ENCODE assay signal across 12 cellular contexts in genomic region chr16:20878682-20879147, GRCh38. TPM values are rescaled to one million over a fixed set of nuclear protein-coding genes. Genes with fewer than 3 reads are reported as not detected.
DNase-seq lines count a peak whose midpoint lies in the region; ATAC-seq and TF ChIP-seq lines count a peak whose summit lies in the region.
"Had no signal": no experiment of that assay in that cellular context is flagged by ENCODE, and none has a peak within 500 bp of the region (broad histone marks: within the 10 kb centered on the region; RNA-seq: fewer than 3 reads in every experiment).

No MANE protein-coding gene starts in this region.

- peaks cover 92% of the 10 kb centered on the region for H3K79me2 ChIP-seq in mammary epithelial cell (ENCODE audit: insufficient read depth, low read length)

- H2AFZ ChIP-seq in mammary epithelial cell (ENCODE audit: low read depth, low read length) = peak overlapping the region; percentile 41

- 46% methylated on average over 5 of the region's 5 CpGs for WGBS in mammary epithelial cell (ENCODE audit: low coverage, missing lambda C conversion rate)
- 17 to 24% methylated on average over 5 of the region's 5 CpGs for WGBS in aorta, 2 donors

- H3K36me3 ChIP-seq in mammary epithelial cell (ENCODE audit: insufficient read depth, low read length) = no peaks in the 10 kb centered on the region
- H3K36me3 ChIP-seq in lower lobe of right lung = no peaks in the 10 kb centered on the region
- no peaks in the 10 kb centered on the region for H3K36me3 ChIP-seq in aorta (ENCODE audit: control insufficient read depth in 1 of 2, insufficient read depth in 2 of 2, low read length in 1 of 2)
- H3K36me3 ChIP-seq: BE2C, ovary had no signal

- CTCF ChIA-PET in mammary epithelial cell (lab: Charles Lee; ENCODE audit: low non-redundant PET) = no interaction called here

- intact Hi-C loops in mammary epithelial cell (cut with micrococcal nuclease) = loop anchor here (1.0 kb wide), 1 partner anchor 22 kb away; the partner anchor contains the start of genes DCUN1D3 and LYRM1
- intact Hi-C loops in lower lobe of right lung (cut with DNase I) = no loop called here
- intact Hi-C loops in aorta (cut with DNase I) = no loop called here

- in situ Hi-C loops in mammary epithelial cell (cut with MboI; ENCODE audit: low sequenced_read_pairs in 2 of 2) = no loop called here

- H4K20me1 ChIP-seq in mammary epithelial cell (ENCODE audit: insufficient read depth, low read length) = no peaks in the 10 kb centered on the region

- DNase-seq in stimulated activated CD4-positive, alpha-beta T cell treated with anti-CD3 and anti-CD28 coated beads, Interleukin-15, amount 100 ng/mL, for 24 hours = peak; percentile 14
- DNase-seq in stimulated activated CD4-positive, alpha-beta T cell treated with anti-CD3 and anti-CD28 coated beads, Interleukin-2, amount 100 ng/mL, for 24 hours = no peak
- no peak for DNase-seq in mammary epithelial cell
- no peak for DNase-seq in lower lobe of right lung
- DNase-seq in aorta = no peak
- no peak for DNase-seq in C1 segment of cervical spinal cord (lab: John Stamatoyannopoulos, UW)
- DNase-seq in cerebellar cortex (ENCODE audit: low spot score) = no peak
- DNase-seq in occipital lobe (lab: John Stamatoyannopoulos, UW) = no peak
- DNase-seq: activated B cell treated with CpG ODN at 0.5 μM for 24 hours, BE2C, NCI-H748 treated with DMSO at 0.1 percent for 48 hours had no signal

- no peaks in the 10 kb centered on the region for H3K27me3 ChIP-seq in mammary epithelial cell (ENCODE audit: insufficient read depth, low read length)
- no peaks in the 10 kb centered on the region for H3K27me3 ChIP-seq in lower lobe of right lung (ENCODE audit: low read depth)
- no peaks in the 10 kb centered on the region for H3K27me3 ChIP-seq in aorta (ENCODE audit: control insufficient read depth in 1 of 2, insufficient read depth in 2 of 2, low read length in 1 of 2)
- H3K27me3 ChIP-seq: BE2C, ovary had no signal

- TF ChIP-seq CTCF in mammary epithelial cell (conservative IDR thresholded peaks at IDR 0.05 in 1 of 2, IDR thresholded peaks at IDR 0.05 in 1 of 2; ENCODE audit: extremely low read depth in 1 of 2, insufficient read depth in 1 of 2, low read depth in 1 of 2, low read length in 2 of 2) (no peak), lower lobe of right lung (IDR thresholded peaks at IDR 0.05) (no peak)

- H3K4me3 ChIP-seq in mammary epithelial cell (replicated peaks in 1 of 3; ENCODE audit: insufficient read depth in 1 of 3, low read depth in 2 of 3, low read length in 3 of 3) (no peak overlapping the region), lower lobe of right lung (no peak overlapping the region), aorta (ENCODE audit: low read length in 2 of 2) (no peak overlapping the region)
- H3K4me3 ChIP-seq: ovary had no signal

- H3K9ac ChIP-seq in mammary epithelial cell (ENCODE audit: insufficient read depth, low read length) = no peak overlapping the region

- H3K4me2 ChIP-seq in mammary epithelial cell (ENCODE audit: insufficient read depth, low read depth, low read length) = peak overlapping the region; percentile 74

- H3K4me1 ChIP-seq in mammary epithelial cell (ENCODE audit: insufficient read depth, low read length) = peaks cover 31% of the 10 kb centered on the region
- H3K4me1 ChIP-seq in lower lobe of right lung = peaks cover 75% of the 10 kb centered on the region
- H3K4me1 ChIP-seq in aorta (ENCODE audit: control insufficient read depth in 1 of 2, insufficient read depth in 2 of 2, low read length in 2 of 2) = peaks cover 8 to 17% of the 10 kb centered on the region in 2 donors

- ATAC-seq in lower lobe of right lung (no peak), aorta (ENCODE audit: low FRiP score) (no peak)

- dilution Hi-C loops in mammary epithelial cell (cut with HindIII; ENCODE audit: low sequenced_read_pairs) = no loop called here

- H3K27ac ChIP-seq in mammary epithelial cell (ENCODE audit: insufficient read depth, low read depth, low read length) (peak overlapping the region; percentile 61), lower lobe of right lung (peak overlapping the region; percentile 27), aorta (ENCODE audit: low read depth in 1 of 2, low read length in 2 of 2) (peak overlapping the region; percentile 85 to 95)
- H3K27ac ChIP-seq: ovary had no signal

- BruUV-seq in mammary epithelial cell (replicated peaks; lab: Mats Ljungman, UMichigan) = no TSS peak

- H3K9me3 ChIP-seq in mammary epithelial cell (replicated peaks; ENCODE audit: insufficient read depth, low read length) (no peaks in the 10 kb centered on the region), lower lobe of right lung (no peaks in the 10 kb centered on the region), aorta (ENCODE audit: control insufficient read depth, low read length) (no peaks in the 10 kb centered on the region)
- H3K9me3 ChIP-seq: BE2C, ovary had no signal

RNA-seq across cellular contexts. Expression of gene DCUN1D3, which starts 21.4 kb away (rescaled TPM):
- 10 to 100 TPM; 20.2 to 25.0 TPM for total RNA-seq in mammary epithelial cell
- 5.4 TPM for polyA plus RNA-seq in mammary epithelial cell
- 10.9 TPM for polyA minus RNA-seq in mammary epithelial cell
- 20.7 TPM for total RNA-seq in lower lobe of right lung
- 10 to 100 TPM; 29.5 to 54.5 TPM for total RNA-seq in aorta
- 1 to 10 TPM; 3.9 to 4.1 TPM for polyA plus RNA-seq in aorta
- 18.9 TPM for total RNA-seq in occipital lobe

RNA-seq across cellular contexts. Expression of gene LYRM1, which starts 21.9 kb away (rescaled TPM):
- total RNA-seq in mammary epithelial cell (10 to 100 TPM; 20.8 to 24.3 TPM), lower lobe of right lung (23.3 TPM), aorta (10 to 100 TPM; 18.1 to 24.3 TPM), occipital lobe (66.9 TPM)
- polyA plus RNA-seq in mammary epithelial cell (25.3 TPM), aorta (10 to 100 TPM; 27.3 to 44.2 TPM)
- 10.0 TPM for polyA minus RNA-seq in mammary epithelial cell

Comparison
In these comparisons a context has a peak if more than half of its experiments do, and no peak if none do; other contexts are left out.
1. H3K27ac ChIP-seq: peak in every context shown above with its lines; median percentile 90 in aorta; 61 in mammary epithelial cell; 27 in lower lobe of right lung.